12 cellular contexts compared by ENCODE assay signal in genomic region chr5:105530716-105531261, GRCh38.
"Had no signal": no experiment of that assay in that cellular context is flagged by ENCODE, and none has a peak within 500 bp of the region (broad histone marks: within the 10 kb centered on the region; RNA-seq: fewer than 3 reads in every experiment).

No MANE protein-coding gene starts in this region.

- H3K27me3 ChIP-seq: hepatocyte, upper lobe of left lung, uterus had no signal

- ATAC-seq: esophagus mucosa; left cardiac atrium; naive thymus-derived CD8-positive, alpha-beta T cell; sciatic nerve had no signal

- H3K9me3 ChIP-seq: uterus had no signal

- H3K27me3 Mint-ChIP-seq: naive thymus-derived CD8-positive, alpha-beta T cell had no signal

- DNase-seq: effector memory CD4-positive, alpha-beta T cell; kidney; left cardiac atrium; naive thymus-derived CD8-positive, alpha-beta T cell; posterior cingulate gyrus; stimulated activated naive CD4-positive, alpha-beta T cell treated with Interleukin-2 at 50 U/mL for 16 hours; upper lobe of left lung; uterus had no signal

- H3K4me3 Mint-ChIP-seq: naive thymus-derived CD8-positive, alpha-beta T cell had no signal

- H3K27ac Mint-ChIP-seq: naive thymus-derived CD8-positive, alpha-beta T cell had no signal

- H3K4me3 ChIP-seq: hepatocyte, skin epidermis, upper lobe of left lung, uterus had no signal

- H3K4me1 Mint-ChIP-seq: naive thymus-derived CD8-positive, alpha-beta T cell had no signal

- H3K27ac ChIP-seq: hepatocyte, skin epidermis, upper lobe of left lung, uterus had no signal

- H3K4me1 ChIP-seq: upper lobe of left lung, uterus had no signal

- H3K36me3 Mint-ChIP-seq: naive thymus-derived CD8-positive, alpha-beta T cell had no signal

- H3K36me3 ChIP-seq: upper lobe of left lung, uterus had no signal
